8 cellular contexts compared by ENCODE assay signal in genomic region chr5:139669681-139670368, GRCh38. TPM values are rescaled to one million over a fixed set of nuclear protein-coding genes. Genes with fewer than 3 reads are reported as not detected.
DNase-seq lines count a peak whose midpoint lies in the region; ATAC-seq and TF ChIP-seq lines count a peak whose summit lies in the region.

No MANE protein-coding gene starts in this region.

- WGBS in right cardiac atrium = 25% methylated on average over 23 of the region's 23 CpGs

- DNase-seq in SHP77 (lab: John Stamatoyannopoulos, UW) (peak; percentile 45 to 75), SHP77 treated with DMSO at 0.1 percent for 48 hours (lab: John Stamatoyannopoulos, UW) (no peak), activated B cell treated with CpG ODN at 0.5 μM for 24 hours (peak; percentile 64), right cardiac atrium (peak in 2 of 3 donors; percentile 82 to 86), NCI-H2171 treated with DMSO at 0.1 percent for 48 hours (lab: John Stamatoyannopoulos, UW) (no peak), SIG-M5 (lab: John Stamatoyannopoulos, UW) (no peak)
- no peak for DNase-seq in stimulated activated naive B cell treated with anti-CD40 and anti-IgM and Interleukin-4, amounts not matched to agents 10 μg/mL and 1 μg/mL and 100 μg/mL, for 72 hours

- H3K9me3 ChIP-seq in right cardiac atrium (ENCODE audit: control insufficient read depth, low read length) = no peaks in the 10 kb centered on the region

- peak overlapping the region; percentile 95 for H3K27ac ChIP-seq in right cardiac atrium (ENCODE audit: low read length)

- ATAC-seq in HG03064 (IDR thresholded peaks at IDR 0.05; ENCODE audit: low read depth, unreplicated experiment) (peak; percentile 15), activated B cell treated with CpG ODN at 0.5 μM for 24 hours (ENCODE audit: low read depth) (peak; percentile 32), right cardiac atrium (peak; percentile 26 to 28)
- peak; percentile 35 to 41 for ATAC-seq in stimulated activated naive B cell treated with anti-CD40 and anti-IgM and Interleukin-4, amounts not matched to agents 10 μg/mL and 1 μg/mL and 100 μg/mL, for 72 hours (replicated peaks)

- H3K27me3 Mint-ChIP-seq in activated B cell treated with CpG ODN at 0.5 μM for 24 hours = no peaks in the 10 kb centered on the region
- H3K27me3 Mint-ChIP-seq in stimulated activated naive B cell treated with anti-CD40 and anti-IgM and Interleukin-4, amounts not matched to agents 10 μg/mL and 1 μg/mL and 100 μg/mL, for 72 hours = no peaks in the 10 kb centered on the region

- no peak for TF ChIP-seq CTCF in activated B cell treated with CpG ODN at 0.5 μM for 24 hours (IDR thresholded peaks at IDR 0.05)

- peak overlapping the region; percentile 92 for H3K27ac Mint-ChIP-seq in activated B cell treated with CpG ODN at 0.5 μM for 24 hours
- H3K27ac Mint-ChIP-seq in stimulated activated naive B cell treated with anti-CD40 and anti-IgM and Interleukin-4, amounts not matched to agents 10 μg/mL and 1 μg/mL and 100 μg/mL, for 72 hours = peak overlapping the region; percentile 98

- POLR2A ChIA-PET in activated B cell treated with CpG ODN at 0.5 μM for 24 hours (lab: Charles Lee) = interaction anchor here (0.5 to 17.0 kb wide), 12 partner anchors 8 to 96 kb away, joined by 3 to 676 read pairs (median 12); partner anchors contain the start of gene CXXC5

- H3K4me1 ChIP-seq in right cardiac atrium (ENCODE audit: control insufficient read depth, insufficient read depth, low read length) = peaks cover 20% of the 10 kb centered on the region

- intact Hi-C loops in activated B cell treated with CpG ODN at 0.5 μM for 24 hours (cut with micrococcal nuclease) = loop anchor here (1.0 to 5.0 kb wide), 8 partner anchors 9 to 108 kb away; partner anchors contain the start of gene UBE2D2
- intact Hi-C loops in right cardiac atrium (cut with DNase I) = no loop called here

- CTCF ChIA-PET in activated B cell treated with CpG ODN at 0.5 μM for 24 hours (lab: Charles Lee) = interaction anchor here (0.7 to 6.7 kb wide), 13 partner anchors 9 to 106 kb away, joined by 3 to 101 read pairs (median 5); partner anchors contain the start of gene CXXC5

- peak overlapping the region; percentile 14 for H3K4me3 ChIP-seq in right cardiac atrium (ENCODE audit: low read length)

- H3K9me3 Mint-ChIP-seq in activated B cell treated with CpG ODN at 0.5 μM for 24 hours = no peaks in the 10 kb centered on the region
- no peaks in the 10 kb centered on the region for H3K9me3 Mint-ChIP-seq in stimulated activated naive B cell treated with anti-CD40 and anti-IgM and Interleukin-4, amounts not matched to agents 10 μg/mL and 1 μg/mL and 100 μg/mL, for 72 hours

- peaks cover 92% of the 10 kb centered on the region for H3K4me1 Mint-ChIP-seq in activated B cell treated with CpG ODN at 0.5 μM for 24 hours
- H3K4me1 Mint-ChIP-seq in stimulated activated naive B cell treated with anti-CD40 and anti-IgM and Interleukin-4, amounts not matched to agents 10 μg/mL and 1 μg/mL and 100 μg/mL, for 72 hours = peaks cover 68 to 96% of the 10 kb centered on the region in 2 donors

- H3K36me3 Mint-ChIP-seq in activated B cell treated with CpG ODN at 0.5 μM for 24 hours (ENCODE audit: low read depth) = peaks cover 6% of the 10 kb centered on the region
- H3K36me3 Mint-ChIP-seq in stimulated activated naive B cell treated with anti-CD40 and anti-IgM and Interleukin-4, amounts not matched to agents 10 μg/mL and 1 μg/mL and 100 μg/mL, for 72 hours = peaks cover 4 to 32% of the 10 kb centered on the region in 2 donors

- H3K4me3 Mint-ChIP-seq in activated B cell treated with CpG ODN at 0.5 μM for 24 hours = peak overlapping the region; percentile 86
- H3K4me3 Mint-ChIP-seq in stimulated activated naive B cell treated with anti-CD40 and anti-IgM and Interleukin-4, amounts not matched to agents 10 μg/mL and 1 μg/mL and 100 μg/mL, for 72 hours = peak overlapping the region; percentile 84 to 93

- H3K27me3 ChIP-seq in right cardiac atrium (ENCODE audit: control insufficient read depth, insufficient read depth) = no peaks in the 10 kb centered on the region

RNA-seq across cellular contexts. Expression of gene CXXC5, which starts 21.7 kb away (rescaled TPM):
- total RNA-seq in activated B cell treated with CpG ODN at 0.5 μM for 24 hours = 94.9 and 115 TPM in 2 replicates
- 10 to 100 TPM; 33.9 to 70.5 (median 55.9) TPM for total RNA-seq in right cardiac atrium
- 47.5 TPM for polyA plus RNA-seq in right cardiac atrium

Comparison
In these comparisons a context has a peak if more than half of its experiments do, and no peak if none do; other contexts are left out.
1. DNase-seq: peak in SHP77 (2 of 2), activated B cell treated with CpG ODN at 0.5 μM for 24 hours (single experiment) and right cardiac atrium (2 of 3); none in SHP77 treated with DMSO at 0.1 percent for 48 hours (single experiment), stimulated activated naive B cell treated with anti-CD40 and anti-IgM and Interleukin-4, amounts not matched to agents 10 μg/mL and 1 μg/mL and 100 μg/mL, for 72 hours (single experiment), NCI-H2171 treated with DMSO at 0.1 percent for 48 hours (single experiment) and SIG-M5 (single experiment).
2. Peak in every context shown above with its lines, with median percentiles within 50 percentile points of each other: ATAC-seq.